Comparison of ENCODE assay signal across 12 cellular contexts in the genomic region with DNA sequence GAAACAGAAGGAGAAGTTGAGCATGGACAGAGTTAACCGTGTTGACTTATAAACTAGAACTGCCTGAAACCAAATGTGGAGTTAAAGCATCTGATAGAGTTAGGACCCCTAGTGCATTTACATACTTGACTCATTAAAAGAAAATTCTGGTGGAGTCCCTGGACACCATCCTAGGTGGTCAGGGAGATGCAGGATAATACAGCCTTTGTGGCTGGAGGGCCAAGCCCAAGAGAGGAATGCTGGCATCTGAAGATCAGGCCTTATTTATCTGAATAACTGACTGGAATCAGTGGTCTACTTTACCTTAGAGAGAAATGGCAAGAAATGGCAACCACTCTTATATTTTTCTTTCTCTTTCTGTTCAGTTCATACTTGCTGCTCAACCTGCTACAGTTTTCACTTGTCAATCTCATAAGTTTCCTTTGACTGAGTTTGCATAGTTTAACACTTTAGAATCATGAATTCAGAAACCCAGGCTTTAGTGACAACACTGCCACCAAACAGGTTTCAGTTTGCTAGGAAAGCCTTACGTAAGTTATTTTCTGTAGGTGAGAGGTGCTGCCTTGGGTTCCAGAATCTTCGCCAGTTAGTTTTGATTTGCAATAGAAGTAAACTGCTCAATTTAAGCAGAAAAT. TPM values are rescaled to one million over a fixed set of nuclear protein-coding genes. Genes with fewer than 3 reads are reported as not detected.
DNase-seq lines count a peak whose midpoint lies in the region; ATAC-seq lines count a peak whose summit lies in the region.
"Had no signal": no experiment of that assay in that cellular context is flagged by ENCODE, and none has a peak within 500 bp of the region (broad histone marks: within the 10 kb centered on the region; RNA-seq: fewer than 3 reads in every experiment).

No MANE protein-coding gene starts in this region.

- peak; percentile 78 for ATAC-seq in GM18907 (IDR thresholded peaks at IDR 0.05; ENCODE audit: unreplicated experiment)
- peak; percentile 93 for ATAC-seq in HG02763 (IDR thresholded peaks at IDR 0.05; ENCODE audit: unreplicated experiment)
- no peak for ATAC-seq in esophagus mucosa
- ATAC-seq: T-cell had no signal

- peak; percentile 3 for DNase-seq in ELF-1 (ENCODE audit: low read depth, low spot score)
- DNase-seq in RPMI7951 (ENCODE audit: low read depth) = peak; percentile 9
- no peak for DNase-seq in HK-2 (ENCODE audit: unreplicated experiment)
- DNase-seq in hippocampal formation (lab: John Stamatoyannopoulos, UW) = no peak
- no peak for DNase-seq in stimulated activated CD4-positive, alpha-beta T cell treated with anti-CD3 and anti-CD28 coated beads, Interleukin-4, amount 100 ng/mL, for 1 hour
- DNase-seq: CD8-positive, alpha-beta memory T cell; NCI-H187; stimulated activated CD4-positive, alpha-beta T cell treated with anti-CD3 and anti-CD28 coated beads, Interleukin-2, amount 100 ng/mL, for 48 hours; T-cell had no signal

RNA-seq across cellular contexts. Expression of a gene that starts 10.2 kb away (rescaled TPM):
- total RNA-seq in RPMI7951 (2014; rRNA removed; shearing (Covaris generic)) = 0.12 and 0.20 TPM in 2 replicates
- 0.36 TPM for total RNA-seq in esophagus mucosa

Comparison
In these comparisons a context has a peak if more than half of its experiments do, and no peak if none do; other contexts are left out.
1. DNase-seq: peak in ELF-1 (single experiment) and RPMI7951 (single experiment); none in HK-2 (single experiment), hippocampal formation (0 of 2) and stimulated activated CD4-positive, alpha-beta T cell treated with anti-CD3 and anti-CD28 coated beads, Interleukin-4, amount 100 ng/mL, for 1 hour (single experiment).